Comparison of ENCODE assay signal across 33 cellular contexts in the genomic region with DNA sequence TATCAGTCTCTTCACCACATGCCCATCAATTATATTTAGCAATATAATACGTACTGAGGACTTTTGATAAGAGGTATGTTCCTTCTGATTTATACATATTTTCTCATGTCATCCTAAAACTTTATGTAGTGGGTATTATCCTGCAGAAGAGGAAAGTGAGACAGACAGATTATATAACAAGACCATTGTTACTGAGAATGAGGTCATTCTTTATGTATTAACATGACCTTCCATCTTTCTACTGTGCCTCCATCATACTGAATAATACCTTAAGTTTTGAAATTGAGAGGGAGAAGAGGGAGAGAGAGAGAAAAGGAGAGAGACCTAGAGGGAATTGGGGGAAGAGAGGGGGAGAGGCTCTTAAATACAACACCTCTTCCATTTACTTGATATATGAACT.
"Had no signal": no experiment of that assay in that cellular context is flagged by ENCODE, and none has a peak within 500 bp of the region (broad histone marks: within the 10 kb centered on the region; RNA-seq: fewer than 3 reads in every experiment).

No MANE protein-coding gene starts in this region.

- FAIRE-seq: astrocyte, bronchial epithelial cell had no signal

- H3K9me3 ChIP-seq: adrenal gland, ascending aorta, body of pancreas, breast epithelium had no signal

- H3K4me3 ChIP-seq: adrenal gland, ascending aorta, body of pancreas, breast epithelium, cardiac muscle cell had no signal

- H3K36me3 ChIP-seq: adrenal gland, ascending aorta, brain microvascular endothelial cell, breast epithelium, cardiac muscle cell had no signal

- ATAC-seq: activated naive CD4-positive, alpha-beta T cell treated with anti-CD3 and anti-CD28 coated beads, Interleukin-2, amount 50 U/mL, for 72 hours; activated naive CD8-positive, alpha-beta T cell treated with anti-CD3 and anti-CD28 coated beads, Interleukin-2, amount 50 U/mL, for 24 hours; activated T-cell treated with anti-CD3 and anti-CD28 coated beads, Interleukin-2, amount 50 U/mL, for 4 hours; activated T-cell treated with anti-CD3 and anti-CD28 coated beads, Interleukin-2, amount 50 U/mL, for 72 hours; activated T-helper 17 cell treated with anti-CD3 and anti-CD28 coated beads, Interleukin-2, amount 50 U/mL, for 72 hours; body of pancreas had no signal

- DNase-seq: activated effector memory CD4-positive, alpha-beta T cell treated with anti-CD3 and anti-CD28 coated beads, Interleukin-2, amount 50 U/mL, for 16 hours; activated effector memory CD4-positive, alpha-beta T cell treated with Interleukin-2 at 50 U/mL for 16 hours; activated gamma-delta T cell; activated gamma-delta T cell treated with Interleukin-2 at 50 U/mL for 16 hours; activated naive CD4-positive, alpha-beta T cell; activated naive CD4-positive, alpha-beta T cell treated with anti-CD3 and anti-CD28 coated beads for 36 hours; activated naive CD4-positive, alpha-beta T cell treated with anti-CD3 and anti-CD28 coated beads, Interleukin-2, amount 10 ng/mL, durations not matched to agents 7 days and 5 days; activated naive CD4-positive, alpha-beta T cell treated with anti-CD3 and anti-CD28 coated beads, Interleukin-2, amount 50 U/mL, for 16 hours; activated naive CD4-positive, alpha-beta T cell treated with Interleukin-2 at 50 U/mL for 16 hours; activated naive CD8-positive, alpha-beta T cell treated with anti-CD3 and anti-CD28 coated beads for 36 hours; activated naive CD8-positive, alpha-beta T cell treated with anti-CD3 and anti-CD28 coated beads, Interleukin-2, amount 10 ng/mL, durations not matched to agents 7 days and 5 days; activated naive CD8-positive, alpha-beta T cell treated with anti-CD3 and anti-CD28 coated beads, Interleukin-2, amount 50 U/mL, for 24 hours; activated T-cell treated with anti-CD3 and anti-CD28 coated beads, Interleukin-2, amount 50 U/mL, for 24 hours; activated T-cell treated with anti-CD3 and anti-CD28 coated beads, Interleukin-2, amount 50 U/mL, for 4 hours; activated T-cell treated with anti-CD3 and anti-CD28 coated beads, Interleukin-2, amount 50 U/mL, for 48 hours; activated T-cell treated with anti-CD3 and anti-CD28 coated beads, Interleukin-2, amount 50 U/mL, for 72 hours; adrenal gland; amniotic stem cell; amygdala; anterior cingulate cortex; aorta; body of pancreas; brain microvascular endothelial cell; caudate nucleus; central memory CD4-positive, alpha-beta T cell; cerebellar nuclear complex had no signal

- H3K27ac ChIP-seq: adrenal gland, ascending aorta, body of pancreas, brain microvascular endothelial cell, breast epithelium, cardiac muscle cell had no signal

- H3K27me3 ChIP-seq: adrenal gland, ascending aorta, body of pancreas, brain microvascular endothelial cell, breast epithelium, cardiac muscle cell had no signal

- H3K4me1 ChIP-seq: body of pancreas, breast epithelium had no signal
